In the genomic region with DNA sequence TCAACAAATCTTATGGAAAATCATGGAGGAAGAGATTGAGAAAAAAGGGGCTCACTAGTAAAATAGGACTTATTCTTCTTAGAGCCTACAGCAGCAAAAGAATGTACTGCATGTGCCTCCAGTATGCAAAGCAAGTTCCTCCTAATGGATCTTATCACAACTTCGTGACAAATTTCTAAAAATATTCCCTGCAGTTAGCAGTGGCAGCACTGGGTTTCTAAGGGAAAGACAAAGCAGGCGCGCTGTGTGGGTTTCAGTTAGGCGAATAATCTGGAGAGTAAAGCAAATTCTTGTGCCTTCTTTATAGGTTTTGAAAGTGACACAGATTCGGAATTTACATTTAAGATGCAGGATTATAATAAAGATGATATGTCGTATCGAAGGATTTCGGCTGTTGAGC, we compare ENCODE assay signal across 20 cellular contexts.
DNase-seq lines count a peak whose midpoint lies in the region; ATAC-seq and TF ChIP-seq lines count a peak whose summit lies in the region.
"Had no signal": no experiment of that assay in that cellular context is flagged by ENCODE, and none has a peak within 500 bp of the region (broad histone marks: within the 10 kb centered on the region; RNA-seq: fewer than 3 reads in every experiment).

No MANE protein-coding gene starts in this region.

- no peak overlapping the region for H3K4me3 Mint-ChIP-seq in CD8-positive, alpha-beta T cell
- H3K4me3 Mint-ChIP-seq: activated B cell treated with CpG ODN at 0.5 μM for 24 hours; T-helper 1 cell treated with Interleukin-12 subunit alpha and Interleukin-12 subunit beta and Interleukin-4 antibody, amounts not matched to agents 30 μg/mL and 1 μg/mL, for 36 hours had no signal

- ATAC-seq in CD8-positive, alpha-beta T cell: no peak
- ATAC-seq in gastrocnemius medialis: peak; percentile 55 to 69
- ATAC-seq: A549 had no signal

- H3K27me3 Mint-ChIP-seq in CD8-positive, alpha-beta T cell (ENCODE audit: low read depth): no peaks in the 10 kb centered on the region
- H3K27me3 Mint-ChIP-seq: activated B cell treated with CpG ODN at 0.5 μM for 24 hours had no signal

- peaks cover 46% of the 10 kb centered on the region for H3K36me3 Mint-ChIP-seq in CD8-positive, alpha-beta T cell

- POLR2A ChIA-PET in CD8-positive, alpha-beta T cell (lab: Charles Lee): no interaction called here

- peaks cover 18% of the 10 kb centered on the region for H3K4me1 ChIP-seq in CD8-positive, alpha-beta T cell (ENCODE audit: insufficient read depth, low read length)
- peaks cover 0 to 6% of the 10 kb centered on the region in 2 donors for H3K4me1 ChIP-seq in right atrium auricular region
- H3K4me1 ChIP-seq in gastrocnemius medialis: peaks cover 13 to 18% of the 10 kb centered on the region in 2 donors
- H3K4me1 ChIP-seq: suprapubic skin had no signal

- in situ Hi-C loops in gastrocnemius medialis (cut with MboI; ENCODE audit: low sequenced_read_pairs in 4 of 4): no loop called here

- peaks cover 6% of the 10 kb centered on the region for H3K36me3 ChIP-seq in CD8-positive, alpha-beta T cell (ENCODE audit: insufficient read depth, low read length)
- H3K36me3 ChIP-seq in right atrium auricular region (no peaks in the 10 kb centered on the region), gastrocnemius medialis (peaks cover 0 to 41% of the 10 kb centered on the region in 2 donors)

- H3K27ac ChIP-seq in CD8-positive, alpha-beta T cell (ENCODE audit: low read depth, low read length): no peak overlapping the region
- H3K27ac ChIP-seq in caudate nucleus (ENCODE audit: low read depth, low read length) (peak overlapping the region; percentile 38), right atrium auricular region (peak overlapping the region; percentile 68 to 89), gastrocnemius medialis (peak overlapping the region; percentile 37 to 59 (median 44))
- H3K27ac ChIP-seq: A549, suprapubic skin had no signal

- peak overlapping the region; percentile 87 for H3K27ac Mint-ChIP-seq in CD8-positive, alpha-beta T cell
- H3K27ac Mint-ChIP-seq: activated B cell treated with CpG ODN at 0.5 μM for 24 hours; activated T-helper 2 cell treated with anti-CD3 and anti-CD28 coated beads, Interferon-gamma antibody, Interleukin-2, Interleukin-4, amounts not matched to agents 10 μg/mL and 5 μg/mL and 100 μg/mL, durations not matched to agents 14 hours and 24 hours and 36 hours; T-helper 1 cell treated with Interleukin-12 subunit alpha and Interleukin-12 subunit beta and Interleukin-4 antibody, amounts not matched to agents 30 μg/mL and 1 μg/mL, for 36 hours had no signal

- CTCF ChIA-PET in CD8-positive, alpha-beta T cell (lab: Charles Lee): interaction anchor here (2.0 kb wide), 1 partner anchor 108 kb away, joined by 14 read pairs; no protein-coding TSS in a partner anchor

- no peak for TF ChIP-seq POLR2A in gastrocnemius medialis (IDR thresholded peaks at IDR 0.05)

- no peak for TF ChIP-seq CTCF in CD8-positive, alpha-beta T cell (IDR thresholded peaks at IDR 0.05)
- TF ChIP-seq CTCF in right atrium auricular region (IDR thresholded peaks at IDR 0.05) (no peak), gastrocnemius medialis (IDR thresholded peaks at IDR 0.05 in 4 of 5, conservative IDR thresholded peaks at IDR 0.05 in 1 of 5) (no peak)

- no peaks in the 10 kb centered on the region for H3K9me3 Mint-ChIP-seq in CD8-positive, alpha-beta T cell
- H3K9me3 Mint-ChIP-seq: activated B cell treated with CpG ODN at 0.5 μM for 24 hours; activated T-helper 2 cell treated with anti-CD3 and anti-CD28 coated beads, Interferon-gamma antibody, Interleukin-2, Interleukin-4, amounts not matched to agents 10 μg/mL and 5 μg/mL and 100 μg/mL, durations not matched to agents 14 hours and 24 hours and 36 hours; T-helper 1 cell treated with Interleukin-12 subunit alpha and Interleukin-12 subunit beta and Interleukin-4 antibody, amounts not matched to agents 30 μg/mL and 1 μg/mL, for 36 hours had no signal

- H3K4me3 ChIP-seq in CD8-positive, alpha-beta T cell (ENCODE audit: low read depth, low read length): no peak overlapping the region
- H3K4me3 ChIP-seq in right atrium auricular region (peak overlapping the region; percentile 44 to 52), gastrocnemius medialis (no peak overlapping the region)
- H3K4me3 ChIP-seq: A549, pancreas, suprapubic skin had no signal

- intact Hi-C loops in CD8-positive, alpha-beta T cell (cut with DNase I, micrococcal nuclease): loop anchor here (1.0 to 5.0 kb wide), 3 partner anchors 43 to 107 kb away; no protein-coding TSS in a partner anchor
- intact Hi-C loops in gastrocnemius medialis (cut with DNase I; ENCODE audit: low total_unique reads): loop anchor here (5.0 kb wide), 1 partner anchor 42 kb away; no protein-coding TSS in a partner anchor

- no peaks in the 10 kb centered on the region for H3K27me3 ChIP-seq in CD8-positive, alpha-beta T cell (ENCODE audit: insufficient read depth, low read length)
- H3K27me3 ChIP-seq in right atrium auricular region (no peaks in the 10 kb centered on the region), gastrocnemius medialis (no peaks in the 10 kb centered on the region)
- H3K27me3 ChIP-seq: pancreas, suprapubic skin had no signal

- no peaks in the 10 kb centered on the region for H3K9me3 ChIP-seq in CD8-positive, alpha-beta T cell (ENCODE audit: low read length)
- H3K9me3 ChIP-seq in right atrium auricular region (no peaks in the 10 kb centered on the region), gastrocnemius medialis (no peaks in the 10 kb centered on the region)
- H3K9me3 ChIP-seq: A549, pancreas, suprapubic skin had no signal

- H3K4me1 Mint-ChIP-seq in CD8-positive, alpha-beta T cell (ENCODE audit: low read depth): peaks cover 30% of the 10 kb centered on the region

- DNase-seq in CD8-positive, alpha-beta T cell: no peak
- DNase-seq in caudate nucleus (lab: John Stamatoyannopoulos, UW) (peak in 26 of 61 donors; percentile 2 to 79 (median 30)), right atrium auricular region (ENCODE audit: low spot score) (no peak), gastrocnemius medialis (no peak), occipital lobe (lab: John Stamatoyannopoulos, UW) (no peak), OCI-M2 (lab: John Stamatoyannopoulos, UW; ENCODE audit: unreplicated experiment) (no peak), NCI-H524 (lab: John Stamatoyannopoulos, UW) (no peak), RPMI8226 (no peak)
- DNase-seq: activated B cell treated with CpG ODN at 0.5 μM for 24 hours; Karpas-422; NCI-H1105; NCI-H2081 treated with DMSO at 0.1 percent for 48 hours; NCI-H524 treated with DMSO at 0.1 percent for 48 hours; pancreas; small intestine; stimulated activated CD4-positive, alpha-beta T cell treated with anti-CD3 and anti-CD28 coated beads, Interleukin-4, amount 100 ng/mL, for 4 hours had no signal

Comparison
In these comparisons a context has a peak if more than half of its experiments do, and no peak if none do; other contexts are left out.
1. H3K4me3 ChIP-seq: peak in right atrium auricular region (2 of 2); none in CD8-positive, alpha-beta T cell (single experiment) and gastrocnemius medialis (0 of 4).